ENCODE assay signal across 8 cellular contexts in genomic region chr19:44644391-44645016, GRCh38. TPM values are rescaled to one million over a fixed set of nuclear protein-coding genes. Genes with fewer than 3 reads are reported as not detected.
DNase-seq lines count a peak whose midpoint lies in the region; ATAC-seq lines count a peak whose summit lies in the region.

No MANE protein-coding gene starts in this region.

- H3K79me2 ChIP-seq in trophoblast cell (ENCODE audit: control insufficient read depth, insufficient read depth, low read length, poor library complexity) = peaks cover 6% of the 10 kb centered on the region

- peak overlapping the region; percentile 74 for H3K4me3 ChIP-seq in HUES64 (ENCODE audit: low read length)
- H3K4me3 ChIP-seq in trophoblast cell (ENCODE audit: low read depth, low read length) = peak overlapping the region; percentile 87

- no peak overlapping the region for H3K23ac ChIP-seq in trophoblast cell (ENCODE audit: low read length)

- peak overlapping the region; percentile 80 for H3K9ac ChIP-seq in HUES64 (ENCODE audit: low read depth, low read length)
- peak overlapping the region; percentile 71 for H3K9ac ChIP-seq in trophoblast cell (ENCODE audit: low read length)

- peak; percentile 15 for DNase-seq in DMS153 treated with DMSO at 0.1 percent for 48 hours (lab: John Stamatoyannopoulos, UW; ENCODE audit: unreplicated experiment)
- no peak for DNase-seq in activated CD4-positive, alpha-beta memory T cell treated with anti-CD3 and anti-CD28 coated beads, Interleukin-2, amount 10 ng/mL, durations not matched to agents 7 days and 5 days
- DNase-seq in glomerular visceral epithelial cell (ENCODE audit: extremely low spot score) = peak; percentile 69
- DNase-seq in trophoblast cell = peak; percentile 80 to 82
- no peak for DNase-seq in globus pallidus (ENCODE audit: low spot score)

- peak overlapping the region; percentile 96 for H2AFZ ChIP-seq in trophoblast cell (ENCODE audit: insufficient read depth, low read length, poor library complexity)

- peak overlapping the region; percentile 91 for H4K91ac ChIP-seq in trophoblast cell (ENCODE audit: low read depth, low read length)

- POLR2A ChIA-PET in activated CD4-positive, alpha-beta memory T cell treated with anti-CD3 and anti-CD28 coated beads, Interleukin-2, amount 10 ng/mL, durations not matched to agents 7 days and 5 days (lab: Charles Lee) = no interaction called here

- H3K79me1 ChIP-seq in trophoblast cell (ENCODE audit: low read length) = peaks cover 10% of the 10 kb centered on the region

- H3K27me3 Mint-ChIP-seq in activated CD4-positive, alpha-beta memory T cell treated with anti-CD3 and anti-CD28 coated beads, Interleukin-2, amount 10 ng/mL, durations not matched to agents 7 days and 5 days = peaks cover 6% of the 10 kb centered on the region

- peak overlapping the region; percentile 98 for H3K4me2 ChIP-seq in trophoblast cell (ENCODE audit: low read length)

- H3K36me3 ChIP-seq in HUES64 (ENCODE audit: insufficient read depth, low read length) (peaks cover 23% of the 10 kb centered on the region), trophoblast cell (ENCODE audit: control insufficient read depth in 1 of 2, insufficient read depth in 2 of 2, low read length in 2 of 2) (peaks cover 20 to 22% of the 10 kb centered on the region in 2 experiments)

- peak overlapping the region; percentile 93 for H3K18ac ChIP-seq in trophoblast cell (ENCODE audit: low read length)

- no peaks in the 10 kb centered on the region for H3K36me3 Mint-ChIP-seq in activated CD4-positive, alpha-beta memory T cell treated with anti-CD3 and anti-CD28 coated beads, Interleukin-2, amount 10 ng/mL, durations not matched to agents 7 days and 5 days (ENCODE audit: low read depth)

- H3K4me3 Mint-ChIP-seq in activated CD4-positive, alpha-beta memory T cell treated with anti-CD3 and anti-CD28 coated beads, Interleukin-2, amount 10 ng/mL, durations not matched to agents 7 days and 5 days = peak overlapping the region; percentile 71

- H3K27me3 ChIP-seq in HUES64 (ENCODE audit: insufficient read depth, low read length) (peaks cover 15% of the 10 kb centered on the region), trophoblast cell (ENCODE audit: insufficient read depth, low read length) (no peaks in the 10 kb centered on the region)

- H3K27ac ChIP-seq in HUES64 (ENCODE audit: low read depth, low read length) (peak overlapping the region; percentile 24), trophoblast cell (ENCODE audit: low read depth, low read length) (peak overlapping the region; percentile 72)

- H2BK12ac ChIP-seq in trophoblast cell (ENCODE audit: low read length) = peak overlapping the region; percentile 78

- no peak overlapping the region for H3K4ac ChIP-seq in trophoblast cell (ENCODE audit: low read depth, low read length)

- H3K9me3 Mint-ChIP-seq in activated CD4-positive, alpha-beta memory T cell treated with anti-CD3 and anti-CD28 coated beads, Interleukin-2, amount 10 ng/mL, durations not matched to agents 7 days and 5 days = no peaks in the 10 kb centered on the region

- H2BK120ac ChIP-seq in trophoblast cell (ENCODE audit: insufficient read depth, low read length, poor library complexity) = peak overlapping the region; percentile 92

- H2AK5ac ChIP-seq in trophoblast cell (ENCODE audit: low read length) = no peak overlapping the region

- ATAC-seq in HG02981 (IDR thresholded peaks at IDR 0.05; ENCODE audit: unreplicated experiment) = no peak
- no peak for ATAC-seq in GM21737 (IDR thresholded peaks at IDR 0.05; ENCODE audit: unreplicated experiment)

- peak overlapping the region; percentile 82 for H2BK5ac ChIP-seq in trophoblast cell (ENCODE audit: low read depth, low read length, poor library complexity)

- H3K9me3 ChIP-seq in HUES64 (ENCODE audit: insufficient read depth, low read depth, low read length) (no peaks in the 10 kb centered on the region), trophoblast cell (ENCODE audit: insufficient read depth, low read depth, low read length) (no peaks in the 10 kb centered on the region)

- H4K12ac ChIP-seq in trophoblast cell (ENCODE audit: low read depth, low read length) = peak overlapping the region; percentile 91

- WGBS in HUES64 = 11% methylated on average over 12 of the region's 14 CpGs
- no CpG with 5 or more reads among the region's 14 CpGs for WGBS in trophoblast cell (ENCODE audit: extremely low coverage, insufficient coverage, insufficient read length)

- no peaks in the 10 kb centered on the region for H3K4me1 ChIP-seq in HUES64 (ENCODE audit: insufficient read depth, low read length)
- peaks cover 6 to 8% of the 10 kb centered on the region in 2 experiments for H3K4me1 ChIP-seq in trophoblast cell (ENCODE audit: control insufficient read depth in 1 of 2, insufficient read depth in 2 of 2, low read length in 2 of 2)

- H3K4me1 Mint-ChIP-seq in activated CD4-positive, alpha-beta memory T cell treated with anti-CD3 and anti-CD28 coated beads, Interleukin-2, amount 10 ng/mL, durations not matched to agents 7 days and 5 days = peaks cover 8% of the 10 kb centered on the region

- peak overlapping the region; percentile 95 for H3K14ac ChIP-seq in trophoblast cell (ENCODE audit: low read length)

- H4K8ac ChIP-seq in trophoblast cell (ENCODE audit: low read depth, low read length) = peak overlapping the region; percentile 86

- no peak overlapping the region for H3K27ac Mint-ChIP-seq in activated CD4-positive, alpha-beta memory T cell treated with anti-CD3 and anti-CD28 coated beads, Interleukin-2, amount 10 ng/mL, durations not matched to agents 7 days and 5 days

- CTCF ChIA-PET in activated CD4-positive, alpha-beta memory T cell treated with anti-CD3 and anti-CD28 coated beads, Interleukin-2, amount 10 ng/mL, durations not matched to agents 7 days and 5 days (lab: Charles Lee) = interaction anchor here (0.7 to 1.2 kb wide), 3 partner anchors 126 to 931 kb away, joined by 3 to 4 read pairs (median 3); no protein-coding TSS in a partner anchor

RNA-seq across cellular contexts. Expression of gene PVR, which starts 0.8 kb away (rescaled TPM):
- 11.1 TPM for polyA plus RNA-seq in HUES64 (2013, experiment 1 of 2)
- polyA plus RNA-seq in HUES64 (2013, experiment 2 of 2) = 9.7 TPM
- total RNA-seq in activated CD4-positive, alpha-beta memory T cell treated with anti-CD3 and anti-CD28 coated beads, Interleukin-2, amount 10 ng/mL, durations not matched to agents 7 days and 5 days = 1 to 10 TPM; 1.7 to 2.1 TPM
- 20.8 and 23.7 TPM in 2 replicates for polyA plus RNA-seq in trophoblast cell (2013)

RNA-seq across cellular contexts. Expression of gene CEACAM19, which starts 26.8 kb away (rescaled TPM):
- 1.0 TPM for polyA plus RNA-seq in HUES64 (2013, experiment 1 of 2)
- 1.3 TPM for polyA plus RNA-seq in HUES64 (2013, experiment 2 of 2)
- total RNA-seq in activated CD4-positive, alpha-beta memory T cell treated with anti-CD3 and anti-CD28 coated beads, Interleukin-2, amount 10 ng/mL, durations not matched to agents 7 days and 5 days = under 1 TPM in 1 of 2 experiments, not detected in 1; 0.30 TPM
- polyA plus RNA-seq in trophoblast cell (2013) = 1.6 and 1.7 TPM in 2 replicates

RNA-seq across cellular contexts. Expression of gene IGSF23, which starts 31.1 kb away (rescaled TPM):
- polyA plus RNA-seq in HUES64 (2013, experiment 1 of 2) = not detected
- not detected for polyA plus RNA-seq in HUES64 (2013, experiment 2 of 2)
- not detected for total RNA-seq in activated CD4-positive, alpha-beta memory T cell treated with anti-CD3 and anti-CD28 coated beads, Interleukin-2, amount 10 ng/mL, durations not matched to agents 7 days and 5 days
- polyA plus RNA-seq in trophoblast cell (2013) = 0.08 and 0.12 TPM in 2 replicates

RNA-seq across cellular contexts. Expression of gene CEACAM16, which starts 54.4 kb away (rescaled TPM):
- not detected for polyA plus RNA-seq in HUES64 (2013, experiment 1 of 2)
- polyA plus RNA-seq in HUES64 (2013, experiment 2 of 2) = not detected
- total RNA-seq in activated CD4-positive, alpha-beta memory T cell treated with anti-CD3 and anti-CD28 coated beads, Interleukin-2, amount 10 ng/mL, durations not matched to agents 7 days and 5 days = not detected
- not detected in 2 replicates for polyA plus RNA-seq in trophoblast cell (2013)

Comparison
In these comparisons a context has a peak if more than half of its experiments do, and no peak if none do; other contexts are left out.
1. DNase-seq: peak in DMS153 treated with DMSO at 0.1 percent for 48 hours (single experiment), glomerular visceral epithelial cell (single experiment) and trophoblast cell (2 of 2); none in activated CD4-positive, alpha-beta memory T cell treated with anti-CD3 and anti-CD28 coated beads, Interleukin-2, amount 10 ng/mL, durations not matched to agents 7 days and 5 days (single experiment) and globus pallidus (single experiment).